10 cellular contexts compared by ENCODE assay signal in genomic region chr3:177598110-177598833, GRCh38.
DNase-seq lines count a peak whose midpoint lies in the region; ATAC-seq lines count a peak whose summit lies in the region.
"Had no signal": no experiment of that assay in that cellular context is flagged by ENCODE, and none has a peak within 500 bp of the region (broad histone marks: within the 10 kb centered on the region; RNA-seq: fewer than 3 reads in every experiment).

No MANE protein-coding gene starts in this region.

- H3K27me3 ChIP-seq in subcutaneous abdominal adipose tissue (ENCODE audit: control insufficient read depth in 5 of 5, insufficient read depth in 4 of 5, low read length in 5 of 5) = no peaks in the 10 kb centered on the region

- peak overlapping the region; percentile 70 for H3K27ac ChIP-seq in subcutaneous abdominal adipose tissue (ENCODE audit: low read depth, low read length)

- peak overlapping the region in 1 of 5 donors; percentile 13 for H3K9ac ChIP-seq in subcutaneous abdominal adipose tissue (ENCODE audit: low read length in 5 of 5)

- peaks cover 6% of the 10 kb centered on the region for H3K9me3 Mint-ChIP-seq in T-helper 2 cell treated with Interferon-gamma antibody and Interleukin-4, amounts not matched to agents 5 μg/mL and 100 μg/mL, for 36 hours
- peaks cover under 1% of the 10 kb centered on the region for H3K9me3 Mint-ChIP-seq in activated T-helper 2 cell treated with anti-CD3 and anti-CD28 coated beads, Interferon-gamma antibody, Interleukin-2, Interleukin-4, amounts not matched to agents 10 μg/mL and 5 μg/mL and 100 μg/mL, durations not matched to agents 14 hours and 24 hours and 36 hours

- H3K36me3 ChIP-seq in subcutaneous abdominal adipose tissue (ENCODE audit: control insufficient read depth in 5 of 5, insufficient read depth in 5 of 5, low read length in 5 of 5) = no peaks in the 10 kb centered on the region

- intact Hi-C loops in activated T-helper 2 cell treated with anti-CD3 and anti-CD28 coated beads, Interferon-gamma antibody, Interleukin-2, Interleukin-4, amounts not matched to agents 10 μg/mL and 5 μg/mL and 100 μg/mL, durations not matched to agents 14 hours and 24 hours and 36 hours (cut with micrococcal nuclease) = loop anchor here (5.0 kb wide), 1 partner anchor 396 kb away; no protein-coding TSS in a partner anchor

- DNase-seq in T-helper 2 cell treated with Interferon-gamma antibody and Interleukin-4, amounts not matched to agents 5 μg/mL and 100 μg/mL, for 36 hours (ENCODE audit: low spot score) = no peak
- DNase-seq in T-helper 2 cell (no peak), left kidney (ENCODE audit: low read depth, low spot score) (peak; percentile 33), NCI-H2227 (lab: John Stamatoyannopoulos, UW; ENCODE audit: unreplicated experiment) (no peak), cortex of kidney (lab: John Stamatoyannopoulos, UW) (no peak)
- DNase-seq in activated T-helper 2 cell treated with anti-CD3 and anti-CD28 coated beads, Interferon-gamma antibody, Interleukin-2, Interleukin-4, amounts not matched to agents 10 μg/mL and 5 μg/mL and 100 μg/mL, durations not matched to agents 14 hours and 24 hours and 36 hours (ENCODE audit: low spot score) = no peak
- DNase-seq: activated CD4-positive, CD25-positive, alpha-beta regulatory T cell had no signal

- H3K9me3 ChIP-seq in subcutaneous abdominal adipose tissue (ENCODE audit: control insufficient read depth in 5 of 5, low read length in 5 of 5) = no peaks in the 10 kb centered on the region
- H3K9me3 ChIP-seq: A549 had no signal

- H3K4me3 Mint-ChIP-seq in T-helper 2 cell treated with Interferon-gamma antibody and Interleukin-4, amounts not matched to agents 5 μg/mL and 100 μg/mL, for 36 hours = peak overlapping the region; percentile 71
- peak overlapping the region; percentile 53 for H3K4me3 Mint-ChIP-seq in activated T-helper 2 cell treated with anti-CD3 and anti-CD28 coated beads, Interferon-gamma antibody, Interleukin-2, Interleukin-4, amounts not matched to agents 10 μg/mL and 5 μg/mL and 100 μg/mL, durations not matched to agents 14 hours and 24 hours and 36 hours (ENCODE audit: low read depth)

- H3K27ac Mint-ChIP-seq in T-helper 2 cell treated with Interferon-gamma antibody and Interleukin-4, amounts not matched to agents 5 μg/mL and 100 μg/mL, for 36 hours = peak overlapping the region; percentile 90
- peak overlapping the region; percentile 90 for H3K27ac Mint-ChIP-seq in activated T-helper 2 cell treated with anti-CD3 and anti-CD28 coated beads, Interferon-gamma antibody, Interleukin-2, Interleukin-4, amounts not matched to agents 10 μg/mL and 5 μg/mL and 100 μg/mL, durations not matched to agents 14 hours and 24 hours and 36 hours

- H3K4me1 ChIP-seq in subcutaneous abdominal adipose tissue (ENCODE audit: control insufficient read depth in 5 of 5, insufficient read depth in 5 of 5, low read length in 5 of 5) = peaks cover 10 to 61% (median 51%) of the 10 kb centered on the region in 5 donors

- peaks cover 61% of the 10 kb centered on the region for H3K4me1 Mint-ChIP-seq in T-helper 2 cell treated with Interferon-gamma antibody and Interleukin-4, amounts not matched to agents 5 μg/mL and 100 μg/mL, for 36 hours (ENCODE audit: low read depth)
- peaks cover 58% of the 10 kb centered on the region for H3K4me1 Mint-ChIP-seq in activated T-helper 2 cell treated with anti-CD3 and anti-CD28 coated beads, Interferon-gamma antibody, Interleukin-2, Interleukin-4, amounts not matched to agents 10 μg/mL and 5 μg/mL and 100 μg/mL, durations not matched to agents 14 hours and 24 hours and 36 hours (ENCODE audit: low read depth)

- peaks cover 7% of the 10 kb centered on the region for H3K36me3 Mint-ChIP-seq in T-helper 2 cell treated with Interferon-gamma antibody and Interleukin-4, amounts not matched to agents 5 μg/mL and 100 μg/mL, for 36 hours (ENCODE audit: low read depth)
- H3K36me3 Mint-ChIP-seq in activated T-helper 2 cell treated with anti-CD3 and anti-CD28 coated beads, Interferon-gamma antibody, Interleukin-2, Interleukin-4, amounts not matched to agents 10 μg/mL and 5 μg/mL and 100 μg/mL, durations not matched to agents 14 hours and 24 hours and 36 hours (ENCODE audit: low read depth) = peaks cover 4% of the 10 kb centered on the region

- H3K4me3 ChIP-seq in subcutaneous abdominal adipose tissue (ENCODE audit: low read depth in 1 of 5, low read length in 5 of 5) = no peak overlapping the region
- H3K4me3 ChIP-seq: A549 had no signal

- no peak for ATAC-seq in GM18517 (IDR thresholded peaks at IDR 0.05; ENCODE audit: unreplicated experiment)
- ATAC-seq: A549 had no signal

- no peaks in the 10 kb centered on the region for H3K27me3 Mint-ChIP-seq in T-helper 2 cell treated with Interferon-gamma antibody and Interleukin-4, amounts not matched to agents 5 μg/mL and 100 μg/mL, for 36 hours (ENCODE audit: low read depth)
- no peaks in the 10 kb centered on the region for H3K27me3 Mint-ChIP-seq in activated T-helper 2 cell treated with anti-CD3 and anti-CD28 coated beads, Interferon-gamma antibody, Interleukin-2, Interleukin-4, amounts not matched to agents 10 μg/mL and 5 μg/mL and 100 μg/mL, durations not matched to agents 14 hours and 24 hours and 36 hours (ENCODE audit: low read depth)
